ENCODE assay signal across 11 cellular contexts in the genomic region with DNA sequence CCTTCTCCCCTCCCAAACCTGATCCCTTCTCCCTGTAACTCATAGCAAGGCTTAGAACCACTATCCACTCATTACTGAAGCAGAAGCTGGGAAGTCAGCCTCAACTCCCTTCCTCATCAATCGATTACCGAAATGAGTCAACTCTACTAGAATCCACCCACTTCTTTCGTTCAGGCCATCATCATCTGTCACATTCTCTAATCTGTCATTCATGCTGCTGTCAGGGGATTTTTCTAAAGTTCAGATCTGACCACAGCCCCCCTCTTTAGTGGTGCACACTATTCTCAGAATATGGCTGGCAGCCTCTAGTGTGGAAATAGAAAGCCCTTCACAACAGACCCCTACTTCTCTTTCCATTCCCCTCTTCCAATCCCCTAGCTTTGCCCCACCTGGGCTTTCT. TPM values are rescaled to one million over a fixed set of nuclear protein-coding genes. Genes with fewer than 3 reads are reported as not detected.
DNase-seq lines count a peak whose midpoint lies in the region; ATAC-seq and TF ChIP-seq lines count a peak whose summit lies in the region.
"Had no signal": no experiment of that assay in that cellular context is flagged by ENCODE, and none has a peak within 500 bp of the region (broad histone marks: within the 10 kb centered on the region; RNA-seq: fewer than 3 reads in every experiment).

No MANE protein-coding gene starts in this region.

- no peaks in the 10 kb centered on the region for H3K36me3 Mint-ChIP-seq in activated CD8-positive, alpha-beta T cell treated with anti-CD3 and anti-CD28 coated beads for 36 hours (ENCODE audit: low read depth)

- CTCF ChIA-PET in activated CD8-positive, alpha-beta T cell treated with anti-CD3 and anti-CD28 coated beads for 36 hours (lab: Charles Lee) = interaction anchor here (1.0 to 17.9 kb wide), 8 partner anchors 11 to 132 kb away, joined by 3 to 311 read pairs (median 3); no protein-coding TSS in a partner anchor

- no peaks in the 10 kb centered on the region for H3K4me1 ChIP-seq in colonic mucosa
- H3K4me1 ChIP-seq in effector memory CD4-positive, alpha-beta T cell (ENCODE audit: control insufficient read depth, insufficient read depth, low read length, poor library complexity, severe bottlenecking) = peaks cover 10% of the 10 kb centered on the region

- no peak overlapping the region for H3K4me3 Mint-ChIP-seq in activated CD8-positive, alpha-beta T cell treated with anti-CD3 and anti-CD28 coated beads for 36 hours
- H3K4me3 Mint-ChIP-seq: central memory CD8-positive, alpha-beta T cell had no signal

- ATAC-seq in GM19328 (IDR thresholded peaks at IDR 0.05; ENCODE audit: unreplicated experiment) (peak; percentile 55), HG02938 (IDR thresholded peaks at IDR 0.05; ENCODE audit: unreplicated experiment) (peak; percentile 91)
- ATAC-seq in activated CD8-positive, alpha-beta T cell treated with anti-CD3 and anti-CD28 coated beads for 36 hours = peak; percentile 94

- no peak overlapping the region for H3K4me3 ChIP-seq in colonic mucosa
- no peak overlapping the region for H3K4me3 ChIP-seq in effector memory CD4-positive, alpha-beta T cell (ENCODE audit: insufficient read depth, low read depth, low read length, poor library complexity, severe bottlenecking)

- in situ Hi-C loops in GM13977 (cut with MboI; ENCODE audit: low pct_unique_long_range_greater_than_20kb, low sequenced_read_pairs, unreplicated experiment) = no loop called here

- DNase-seq in GM13977 (ENCODE audit: low spot score) (peak; percentile 92), colonic mucosa (no peak), GDM1 (lab: John Stamatoyannopoulos, UW) (no peak), DMS53 (lab: John Stamatoyannopoulos, UW) (no peak)
- DNase-seq in activated CD8-positive, alpha-beta T cell treated with anti-CD3 and anti-CD28 coated beads for 36 hours = peak; percentile 87
- DNase-seq in effector memory CD4-positive, alpha-beta T cell = no peak

- peaks cover 26% of the 10 kb centered on the region for H3K4me1 Mint-ChIP-seq in activated CD8-positive, alpha-beta T cell treated with anti-CD3 and anti-CD28 coated beads for 36 hours (ENCODE audit: low read depth)
- H3K4me1 Mint-ChIP-seq: central memory CD8-positive, alpha-beta T cell had no signal

- no peak overlapping the region for H3K27ac ChIP-seq in colonic mucosa
- H3K27ac ChIP-seq in effector memory CD4-positive, alpha-beta T cell (ENCODE audit: insufficient read depth, low read length, poor library complexity, severe bottlenecking) = no peak overlapping the region

- intact Hi-C loops in activated CD8-positive, alpha-beta T cell treated with anti-CD3 and anti-CD28 coated beads for 36 hours (cut with micrococcal nuclease) = loop anchor here (5.0 kb wide), 1 partner anchor 56 kb away; no protein-coding TSS in a partner anchor
- intact Hi-C loops in colonic mucosa (cut with DNase I) = no loop called here

- H3K27me3 Mint-ChIP-seq in activated CD8-positive, alpha-beta T cell treated with anti-CD3 and anti-CD28 coated beads for 36 hours = peaks cover 27% of the 10 kb centered on the region

- no peak overlapping the region for H3K9ac ChIP-seq in colonic mucosa (ENCODE audit: low read depth in 2 of 2, low read length in 2 of 2)

- no peaks in the 10 kb centered on the region for H3K9me3 Mint-ChIP-seq in activated CD8-positive, alpha-beta T cell treated with anti-CD3 and anti-CD28 coated beads for 36 hours
- H3K9me3 Mint-ChIP-seq: central memory CD8-positive, alpha-beta T cell had no signal

- H3K27ac Mint-ChIP-seq in activated CD8-positive, alpha-beta T cell treated with anti-CD3 and anti-CD28 coated beads for 36 hours = peak overlapping the region; percentile 53

- H3K36me3 ChIP-seq in colonic mucosa = no peaks in the 10 kb centered on the region
- no peaks in the 10 kb centered on the region for H3K36me3 ChIP-seq in effector memory CD4-positive, alpha-beta T cell (ENCODE audit: control insufficient read depth, insufficient read depth, low read length)

- POLR2A ChIA-PET in activated CD8-positive, alpha-beta T cell treated with anti-CD3 and anti-CD28 coated beads for 36 hours (lab: Charles Lee) = interaction anchor here (0.7 to 2.2 kb wide), 8 partner anchors 10 to 133 kb away, joined by 3 to 7 read pairs (median 4); a partner anchor contains a TSS

- TF ChIP-seq CTCF in GM13977 (IDR thresholded peaks at IDR 0.05; ENCODE audit: extremely low read depth, insufficient read depth, missing control alignments) = no peak
- TF ChIP-seq CTCF in activated CD8-positive, alpha-beta T cell treated with anti-CD3 and anti-CD28 coated beads for 36 hours (IDR thresholded peaks at IDR 0.05) = no peak
- no peak for TF ChIP-seq CTCF in colonic mucosa (IDR thresholded peaks at IDR 0.05)

- peaks cover 12% of the 10 kb centered on the region for H3K27me3 ChIP-seq in colonic mucosa
- peaks cover 18% of the 10 kb centered on the region for H3K27me3 ChIP-seq in effector memory CD4-positive, alpha-beta T cell (replicated peaks; ENCODE audit: control insufficient read depth, insufficient read depth, low read length, poor library complexity, severe bottlenecking)

- H3K9me3 ChIP-seq in colonic mucosa = no peaks in the 10 kb centered on the region
- no peaks in the 10 kb centered on the region for H3K9me3 ChIP-seq in effector memory CD4-positive, alpha-beta T cell (ENCODE audit: control insufficient read depth, low read length)

RNA-seq across cellular contexts. Expression of a gene that starts 5.1 kb away (rescaled TPM):
- total RNA-seq in activated CD8-positive, alpha-beta T cell treated with anti-CD3 and anti-CD28 coated beads for 36 hours = under 1 TPM in 1 of 2 experiments, not detected in 1; 0.25 TPM
- total RNA-seq in colonic mucosa = not detected
- total RNA-seq: HT1080, NCI-H460 had no signal

RNA-seq across cellular contexts. Expression of a gene that starts 24.5 kb away (rescaled TPM):
- 1 to 10 TPM; 2.8 to 3.0 TPM for total RNA-seq in activated CD8-positive, alpha-beta T cell treated with anti-CD3 and anti-CD28 coated beads for 36 hours
- total RNA-seq in colonic mucosa = under 1 TPM; 0.07 to 0.16 TPM
- total RNA-seq: HT1080 had no signal

RNA-seq across cellular contexts. Expression of a gene that starts 27.3 kb away (rescaled TPM):
- total RNA-seq in activated CD8-positive, alpha-beta T cell treated with anti-CD3 and anti-CD28 coated beads for 36 hours = under 1 TPM in 1 of 2 experiments, not detected in 1; 0.07 TPM
- total RNA-seq in colonic mucosa = 1 to 10 TPM in 1 of 2 donors, under 1 TPM in 1; 0.91 to 2.4 TPM
- total RNA-seq: HT1080 had no signal

Comparison
In these comparisons a context has a peak if more than half of its experiments do, and no peak if none do; other contexts are left out.
1. DNase-seq: peak in GM13977 (single experiment) and activated CD8-positive, alpha-beta T cell treated with anti-CD3 and anti-CD28 coated beads for 36 hours (single experiment); none in colonic mucosa (single experiment), effector memory CD4-positive, alpha-beta T cell (0 of 3), GDM1 (single experiment) and DMS53 (single experiment).
2. Peak in every context shown above with its lines, with median percentiles within 50 percentile points of each other: ATAC-seq.